In the genomic region with DNA sequence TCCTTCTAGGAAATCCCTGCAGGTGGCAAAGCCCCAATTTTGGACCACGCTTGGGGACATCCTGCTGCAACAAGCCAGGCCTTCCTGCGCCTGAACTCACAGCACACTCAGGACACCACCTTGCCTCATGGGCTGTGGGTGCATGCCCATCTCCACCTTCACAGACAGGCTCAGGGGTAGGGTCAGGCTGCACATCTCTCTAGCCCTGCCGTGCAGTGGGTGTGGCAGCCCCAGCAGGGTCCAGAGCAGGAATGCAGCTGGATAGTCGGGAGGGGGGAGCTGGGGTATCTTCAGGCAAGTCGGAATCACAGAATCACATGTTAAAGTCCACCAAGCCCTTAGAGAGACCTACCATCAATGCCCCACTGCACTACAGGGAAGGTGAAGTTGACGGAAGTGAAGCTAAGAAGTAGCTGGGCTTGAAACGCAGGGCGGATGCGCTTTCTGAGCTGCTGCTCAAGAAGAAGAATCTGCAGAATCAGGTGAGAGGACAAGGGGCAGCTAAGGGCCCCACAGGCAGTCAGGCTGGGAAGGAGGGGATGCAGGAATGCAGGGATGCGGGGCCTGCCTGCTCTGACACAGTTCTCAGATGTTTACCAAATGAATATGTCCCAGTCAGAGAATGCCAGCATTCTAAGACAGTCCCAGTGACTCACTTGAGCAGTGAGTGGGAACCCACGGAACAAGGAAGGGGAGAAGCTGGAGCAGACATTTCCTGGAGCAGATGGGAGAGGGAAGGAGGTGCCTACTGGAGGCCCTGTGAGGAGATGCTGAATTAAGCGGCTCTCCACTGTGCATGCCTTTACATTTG, we compare ENCODE assay signal across 10 cellular contexts. TPM values are rescaled to one million over a fixed set of nuclear protein-coding genes. Genes with fewer than 3 reads are reported as not detected.
A peak's percentile ranks its signal among the peaks of the same experiment; 100 is the strongest.
DNase-seq lines count a peak whose midpoint lies in the region; ATAC-seq and TF ChIP-seq lines count a peak whose summit lies in the region.
"Had no signal": no experiment of that assay in that cellular context is flagged by ENCODE, and none has a peak within 500 bp of the region (broad histone marks: within the 10 kb centered on the region; RNA-seq: fewer than 3 reads in every experiment).

No MANE protein-coding gene starts in this region.

- ATAC-seq in HG03378 (IDR thresholded peaks at IDR 0.05; ENCODE audit: unreplicated experiment) (no peak), HG02885 (IDR thresholded peaks at IDR 0.05; ENCODE audit: poor library complexity, unreplicated experiment) (no peak)
- ATAC-seq: stimulated activated effector memory CD8-positive, alpha-beta T cell treated with anti-CD3 and anti-CD28 coated beads, Interleukin-12 subunit alpha, Interleukin-12 subunit beta, amount 100 ng/mL, for 72 hours had no signal

- no peak overlapping the region for H2AFZ ChIP-seq in SK-N-SH (ENCODE audit: low read depth)

- H3K79me2 ChIP-seq in SK-N-SH (ENCODE audit: insufficient read depth), result peaks cover 86% of the 10 kb centered on the region

- H3K9ac ChIP-seq in SK-N-SH, result peak overlapping the region; percentile 40

- H3K9me3 ChIP-seq in SK-N-SH, result no peaks in the 10 kb centered on the region

- peak overlapping the region in 1 of 2 experiments; percentile 78; a peak in 2 of 4 replicates for H3K27ac ChIP-seq in SK-N-SH (ENCODE audit: low read depth in 2 of 2, low read length in 1 of 2)

- 71% methylated on average over 9 of the region's 12 CpGs for WGBS in SK-N-SH (ENCODE audit: low lambda C conversion rate)

- no peaks in the 10 kb centered on the region for H3K9me2 ChIP-seq in SK-N-SH

- TF ChIP-seq CTCF in SK-N-SH (IDR thresholded peaks at IDR 0.05), result no peak

- H4K20me1 ChIP-seq in SK-N-SH (ENCODE audit: insufficient read depth), result no peaks in the 10 kb centered on the region

- H3F3A ChIP-seq in SK-N-SH (replicated peaks; ENCODE audit: insufficient read depth), result peaks cover 15% of the 10 kb centered on the region

- TF ChIP-seq EP300 in SK-N-SH (IDR thresholded peaks at IDR 0.05; ENCODE audit: borderline replicate concordance in 1 of 2, low read depth in 1 of 2, low read length in 1 of 2), result no peak

- POLR2A ChIA-PET in SK-N-SH (lab: Yijun Ruan, JAX), result no interaction called here

- no peak overlapping the region for H3K4me3 ChIP-seq in SK-N-SH (ENCODE audit: low read depth in 2 of 2, low read length in 1 of 2)

- TF ChIP-seq RAD21 in SK-N-SH (IDR thresholded peaks at IDR 0.05; ENCODE audit: low read length), result no peak

- peak overlapping the region; percentile 68 for H3K4me2 ChIP-seq in SK-N-SH

- H3K36me3 ChIP-seq in SK-N-SH (replicated peaks in 1 of 2; ENCODE audit: control insufficient read depth in 1 of 2, insufficient read depth in 2 of 2, low read length in 1 of 2), result peaks cover 0 to 13% of the 10 kb centered on the region in 2 experiments

- CTCF ChIA-PET in SK-N-SH (lab: Yijun Ruan, JAX), result interaction anchor here (1.2 kb wide), 1 partner anchor 9 kb away, joined by 6 read pairs; no protein-coding TSS in a partner anchor

- H3K4me1 ChIP-seq in SK-N-SH (ENCODE audit: control insufficient read depth in 1 of 2, insufficient read depth in 2 of 2, low read depth in 1 of 2, low read length in 1 of 2), result peaks cover 0 to 15% of the 10 kb centered on the region in 2 experiments; a peak in 3 of 4 replicates

- H3K27me3 ChIP-seq in SK-N-SH (ENCODE audit: insufficient read depth), result no peaks in the 10 kb centered on the region

- DNase-seq in EH (ENCODE audit: low read depth) (peak; percentile 94), SK-N-SH (no peak), fibroblast of peridontal ligament (ENCODE audit: extremely low read depth) (peak; percentile 65), renal cortical epithelial cell (ENCODE audit: low read depth) (peak; percentile 87), COLO668 (lab: John Stamatoyannopoulos, UW; ENCODE audit: unreplicated experiment) (no peak)
- DNase-seq in activated T-cell treated with anti-CD3 and anti-CD28 coated beads, Interleukin-2, amount 50 U/mL, for 1 hour, result no peak
- DNase-seq: NCI-H2081 treated with DMSO at 0.1 percent for 48 hours had no signal

TF ChIP-seq in SK-N-SH, 30 proteins besides CTCF, POLR2A, EP300 and RAD21 (continues in another document):
- TF ChIP-seq TAF1 (IDR thresholded peaks at IDR 0.05; ENCODE audit: borderline replicate concordance, low read depth, low read length), result no peak
- TF ChIP-seq YY1 (IDR thresholded peaks at IDR 0.05; ENCODE audit: low read depth), result no peak
- TF ChIP-seq MXI1 (IDR thresholded peaks at IDR 0.05; ENCODE audit: low read depth, low read length), result no peak
- TF ChIP-seq, protein P1, sequence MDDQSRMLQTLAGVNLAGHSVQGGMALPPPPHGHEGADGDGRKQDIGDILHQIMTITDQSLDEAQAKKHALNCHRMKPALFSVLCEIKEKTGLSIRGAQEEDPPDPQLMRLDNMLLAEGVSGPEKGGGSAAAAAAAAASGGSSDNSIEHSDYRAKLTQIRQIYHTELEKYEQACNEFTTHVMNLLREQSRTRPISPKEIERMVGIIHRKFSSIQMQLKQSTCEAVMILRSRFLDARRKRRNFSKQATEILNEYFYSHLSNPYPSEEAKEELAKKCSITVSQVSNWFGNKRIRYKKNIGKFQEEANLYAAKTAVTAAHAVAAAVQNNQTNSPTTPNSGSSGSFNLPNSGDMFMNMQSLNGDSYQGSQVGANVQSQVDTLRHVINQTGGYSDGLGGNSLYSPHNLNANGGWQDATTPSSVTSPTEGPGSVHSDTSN (IDR thresholded peaks at IDR 0.05), result 0 out of 2 replicates have a peak, but pooled peaks have one; percentile 4
- TF ChIP-seq TEAD4 (IDR thresholded peaks at IDR 0.05; ENCODE audit: borderline replicate concordance, insufficient read depth), result peak; percentile 28; the same call in 1 of the 2 replicates
- no peak for TF ChIP-seq FOXJ3 (CRISPR knock-in tag; IDR thresholded peaks at IDR 0.05)
- no peak for TF ChIP-seq FOXM1 (IDR thresholded peaks at IDR 0.05; ENCODE audit: low read depth)
- no peak for TF ChIP-seq CHD2 (IDR thresholded peaks at IDR 0.05; ENCODE audit: low read length, partially characterized antibody)
- TF ChIP-seq EZH2phosphoT487 (IDR thresholded peaks at IDR 0.05; ENCODE audit: borderline replicate concordance, low read depth), result no peak
- no peak for TF ChIP-seq SIN3A (IDR thresholded peaks at IDR 0.05; ENCODE audit: borderline replicate concordance, low read depth, low read length)
- TF ChIP-seq, protein P2, sequence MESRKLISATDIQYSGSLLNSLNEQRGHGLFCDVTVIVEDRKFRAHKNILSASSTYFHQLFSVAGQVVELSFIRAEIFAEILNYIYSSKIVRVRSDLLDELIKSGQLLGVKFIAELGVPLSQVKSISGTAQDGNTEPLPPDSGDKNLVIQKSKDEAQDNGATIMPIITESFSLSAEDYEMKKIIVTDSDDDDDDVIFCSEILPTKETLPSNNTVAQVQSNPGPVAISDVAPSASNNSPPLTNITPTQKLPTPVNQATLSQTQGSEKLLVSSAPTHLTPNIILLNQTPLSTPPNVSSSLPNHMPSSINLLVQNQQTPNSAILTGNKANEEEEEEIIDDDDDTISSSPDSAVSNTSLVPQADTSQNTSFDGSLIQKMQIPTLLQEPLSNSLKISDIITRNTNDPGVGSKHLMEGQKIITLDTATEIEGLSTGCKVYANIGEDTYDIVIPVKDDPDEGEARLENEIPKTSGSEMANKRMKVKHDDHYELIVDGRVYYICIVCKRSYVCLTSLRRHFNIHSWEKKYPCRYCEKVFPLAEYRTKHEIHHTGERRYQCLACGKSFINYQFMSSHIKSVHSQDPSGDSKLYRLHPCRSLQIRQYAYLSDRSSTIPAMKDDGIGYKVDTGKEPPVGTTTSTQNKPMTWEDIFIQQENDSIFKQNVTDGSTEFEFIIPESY (IDR thresholded peaks at IDR 0.05; ENCODE audit: borderline replicate concordance, low read depth), result no peak
- TF ChIP-seq, protein P3, sequence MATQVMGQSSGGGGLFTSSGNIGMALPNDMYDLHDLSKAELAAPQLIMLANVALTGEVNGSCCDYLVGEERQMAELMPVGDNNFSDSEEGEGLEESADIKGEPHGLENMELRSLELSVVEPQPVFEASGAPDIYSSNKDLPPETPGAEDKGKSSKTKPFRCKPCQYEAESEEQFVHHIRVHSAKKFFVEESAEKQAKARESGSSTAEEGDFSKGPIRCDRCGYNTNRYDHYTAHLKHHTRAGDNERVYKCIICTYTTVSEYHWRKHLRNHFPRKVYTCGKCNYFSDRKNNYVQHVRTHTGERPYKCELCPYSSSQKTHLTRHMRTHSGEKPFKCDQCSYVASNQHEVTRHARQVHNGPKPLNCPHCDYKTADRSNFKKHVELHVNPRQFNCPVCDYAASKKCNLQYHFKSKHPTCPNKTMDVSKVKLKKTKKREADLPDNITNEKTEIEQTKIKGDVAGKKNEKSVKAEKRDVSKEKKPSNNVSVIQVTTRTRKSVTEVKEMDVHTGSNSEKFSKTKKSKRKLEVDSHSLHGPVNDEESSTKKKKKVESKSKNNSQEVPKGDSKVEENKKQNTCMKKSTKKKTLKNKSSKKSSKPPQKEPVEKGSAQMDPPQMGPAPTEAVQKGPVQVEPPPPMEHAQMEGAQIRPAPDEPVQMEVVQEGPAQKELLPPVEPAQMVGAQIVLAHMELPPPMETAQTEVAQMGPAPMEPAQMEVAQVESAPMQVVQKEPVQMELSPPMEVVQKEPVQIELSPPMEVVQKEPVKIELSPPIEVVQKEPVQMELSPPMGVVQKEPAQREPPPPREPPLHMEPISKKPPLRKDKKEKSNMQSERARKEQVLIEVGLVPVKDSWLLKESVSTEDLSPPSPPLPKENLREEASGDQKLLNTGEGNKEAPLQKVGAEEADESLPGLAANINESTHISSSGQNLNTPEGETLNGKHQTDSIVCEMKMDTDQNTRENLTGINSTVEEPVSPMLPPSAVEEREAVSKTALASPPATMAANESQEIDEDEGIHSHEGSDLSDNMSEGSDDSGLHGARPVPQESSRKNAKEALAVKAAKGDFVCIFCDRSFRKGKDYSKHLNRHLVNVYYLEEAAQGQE (IDR thresholded peaks at IDR 0.05; ENCODE audit: low read depth, low read length), result no peak
- peak; percentile 79 for TF ChIP-seq FOSL2 (IDR thresholded peaks at IDR 0.05; ENCODE audit: borderline replicate concordance, low read depth)

RNA-seq across cellular contexts. Expression of a gene that starts 11.3 kb away (rescaled TPM):
- 102 and 111 TPM in 2 replicates for polyA plus RNA-seq in SK-N-SH (2012; rRNA removed)
- polyA plus RNA-seq in SK-N-SH (2012; cell fraction: cytosol; rRNA removed), result 109 TPM in 2 replicates
- 123 and 128 TPM in 2 replicates for polyA plus RNA-seq in SK-N-SH (2012; cell fraction: nucleus; rRNA removed)
- 113 and 137 TPM in 2 replicates for total RNA-seq in renal cortical epithelial cell

RNA-seq across cellular contexts. Expression of a gene that starts 39.6 kb away (rescaled TPM):
- polyA plus RNA-seq in SK-N-SH (2012; rRNA removed), result 19.2 and 22.5 TPM in 2 replicates
- polyA plus RNA-seq in SK-N-SH (2012; cell fraction: cytosol; rRNA removed), result 18.9 and 20.4 TPM in 2 replicates
- polyA plus RNA-seq in SK-N-SH (2012; cell fraction: nucleus; rRNA removed), result 14.6 and 18.6 TPM in 2 replicates
- 29.0 and 35.8 TPM in 2 replicates for total RNA-seq in renal cortical epithelial cell

RNA-seq across cellular contexts. Expression of a gene that starts 57.0 kb away (rescaled TPM):
- 0.19 and 0.28 TPM in 2 replicates for polyA plus RNA-seq in SK-N-SH (2012; rRNA removed)
- polyA plus RNA-seq in SK-N-SH (2012; cell fraction: cytosol; rRNA removed), result 0.19 and 0.24 TPM in 2 replicates
- polyA plus RNA-seq in SK-N-SH (2012; cell fraction: nucleus; rRNA removed), result 0.19 and 0.23 TPM in 2 replicates
- 6.0 and 12.2 TPM in 2 replicates for total RNA-seq in renal cortical epithelial cell

Comparison
In these comparisons a context has a peak if more than half of its experiments do, and no peak if none do; other contexts are left out.
1. DNase-seq: peak in EH (single experiment), fibroblast of peridontal ligament (single experiment) and renal cortical epithelial cell (single experiment); none in SK-N-SH (single experiment), COLO668 (single experiment) and activated T-cell treated with anti-CD3 and anti-CD28 coated beads, Interleukin-2, amount 50 U/mL, for 1 hour (single experiment).